1 cellular context compared by ENCODE assay signal in genomic region chr10:104334561-104334960, GRCh38.
TF ChIP-seq lines count a peak whose summit lies in the region.

No MANE protein-coding gene starts in this region.

TF ChIP-seq in HepG2, 621 proteins besides CTCF, POLR2A, EP300 and RAD21 (continued from another document):
- no peak for TF ChIP-seq ZNF382 (CRISPR knock-in tag; IDR thresholded peaks at IDR 0.05; ENCODE audit: borderline replicate concordance)
- no peak for TF ChIP-seq ZNF557 (CRISPR knock-in tag; IDR thresholded peaks at IDR 0.05)
- TF ChIP-seq FLYWCH1 (CRISPR knock-in tag; IDR thresholded peaks at IDR 0.05): no peak
- TF ChIP-seq TCF7 (IDR thresholded peaks at IDR 0.05; ENCODE audit: low read depth): no peak
- no peak for TF ChIP-seq ZBTB49 (CRISPR knock-in tag; IDR thresholded peaks at IDR 0.05; ENCODE audit: borderline replicate concordance)
- no peak for TF ChIP-seq KDM1A (CRISPR knock-in tag; IDR thresholded peaks at IDR 0.05)
- no peak for TF ChIP-seq GATAD1 (CRISPR knock-in tag; IDR thresholded peaks at IDR 0.05)
- TF ChIP-seq SCMH1 (CRISPR knock-in tag; IDR thresholded peaks at IDR 0.05; ENCODE audit: borderline replicate concordance): no peak
- no peak for TF ChIP-seq IKZF4 (CRISPR knock-in tag; IDR thresholded peaks at IDR 0.05; ENCODE audit: borderline replicate concordance, low read depth, not compliant biosample characterization)
- no peak for TF ChIP-seq ZNF761 (CRISPR knock-in tag; conservative IDR thresholded peaks at IDR 0.05)
- no peak for TF ChIP-seq ZSCAN30 (CRISPR knock-in tag; IDR thresholded peaks at IDR 0.05)
- TF ChIP-seq MAFF (IDR thresholded peaks at IDR 0.05; ENCODE audit: low read depth, low read length): no peak
- TF ChIP-seq CBX5 (CRISPR knock-in tag; IDR thresholded peaks at IDR 0.05; ENCODE audit: borderline replicate concordance): no peak
- no peak for TF ChIP-seq ZFP82 (CRISPR knock-in tag; IDR thresholded peaks at IDR 0.05; ENCODE audit: borderline replicate concordance)
